10 cellular contexts compared by ENCODE assay signal in the genomic region with DNA sequence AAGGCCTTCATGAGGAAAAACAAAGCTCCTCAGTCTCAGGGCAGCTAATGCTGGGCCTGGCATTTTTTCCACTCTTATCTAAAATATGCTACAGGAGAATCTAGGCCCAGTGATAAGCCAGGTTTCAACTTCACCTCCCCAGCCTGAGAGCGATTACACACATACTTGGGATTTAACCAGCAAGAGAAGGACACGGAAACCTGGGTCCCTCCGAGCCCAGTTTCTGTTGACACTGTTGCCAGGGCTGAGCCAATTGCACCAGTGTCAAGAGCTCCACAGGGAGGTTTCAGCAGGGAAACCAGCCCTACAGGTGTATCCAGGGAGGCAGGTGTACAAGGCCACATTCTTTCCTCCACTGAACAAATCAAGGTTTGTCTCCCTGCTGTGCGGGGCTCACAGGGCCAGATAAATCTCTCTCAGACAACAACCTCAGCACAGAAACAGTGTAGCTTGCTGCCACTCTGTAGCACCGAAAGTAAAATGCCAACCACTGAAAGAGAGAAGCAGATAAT.
A peak's percentile ranks its signal among the peaks of the same experiment; 100 is the strongest.
DNase-seq lines count a peak whose midpoint lies in the region; ATAC-seq and TF ChIP-seq lines count a peak whose summit lies in the region.
"Had no signal": no experiment of that assay in that cellular context is flagged by ENCODE, and none has a peak within 500 bp of the region (broad histone marks: within the 10 kb centered on the region; RNA-seq: fewer than 3 reads in every experiment).

No MANE protein-coding gene starts in this region.

- peaks cover 52% of the 10 kb centered on the region for H3K4me1 Mint-ChIP-seq in endothelial cell (ENCODE audit: unreplicated experiment)
- H3K4me1 Mint-ChIP-seq in mesothelial cell of epicardium = peaks cover 65% of the 10 kb centered on the region
- H3K4me1 Mint-ChIP-seq in stimulated activated naive B cell treated with anti-CD40 and anti-IgM and Interleukin-4, amounts not matched to agents 10 μg/mL and 1 μg/mL and 100 μg/mL, for 72 hours = no peaks in the 10 kb centered on the region

- no peak overlapping the region for H3K27ac ChIP-seq in BLaER1

- no peak for ATAC-seq in stimulated activated naive B cell treated with anti-CD40 and anti-IgM and Interleukin-4, amounts not matched to agents 10 μg/mL and 1 μg/mL and 100 μg/mL, for 72 hours (replicated peaks)
- ATAC-seq in HG03460 (IDR thresholded peaks at IDR 0.05; ENCODE audit: unreplicated experiment) (no peak), HG02938 (IDR thresholded peaks at IDR 0.05; ENCODE audit: unreplicated experiment) (no peak)

- no peak overlapping the region for H3K9ac ChIP-seq in BLaER1

- DNase-seq in NCI-H2107 treated with DMSO at 0.1 percent for 48 hours (lab: John Stamatoyannopoulos, UW; ENCODE audit: unreplicated experiment) = peak; percentile 25
- DNase-seq in endothelial cell (ENCODE audit: low spot score) = no peak
- DNase-seq in mesothelial cell of epicardium (ENCODE audit: low spot score in 2 of 2, unreplicated experiment in 2 of 2) = peak; percentile 32 to 60
- no peak for DNase-seq in stimulated activated naive B cell treated with anti-CD40 and anti-IgM and Interleukin-4, amounts not matched to agents 10 μg/mL and 1 μg/mL and 100 μg/mL, for 72 hours
- no peak for DNase-seq in GOT3 (lab: John Stamatoyannopoulos, UW)
- DNase-seq: HCEC 1CT, SW 1271 had no signal

- H3K4me3 ChIP-seq in BLaER1 = no peak overlapping the region

- H3K36me3 Mint-ChIP-seq in endothelial cell (ENCODE audit: low read depth, unreplicated experiment) (peaks cover 3% of the 10 kb centered on the region), mesothelial cell of epicardium (peaks cover 1% of the 10 kb centered on the region)
- H3K36me3 Mint-ChIP-seq in stimulated activated naive B cell treated with anti-CD40 and anti-IgM and Interleukin-4, amounts not matched to agents 10 μg/mL and 1 μg/mL and 100 μg/mL, for 72 hours = no peaks in the 10 kb centered on the region

- H3K27ac Mint-ChIP-seq in endothelial cell (ENCODE audit: unreplicated experiment) (peak overlapping the region; percentile 57), mesothelial cell of epicardium (peak overlapping the region; percentile 99)
- no peak overlapping the region for H3K27ac Mint-ChIP-seq in stimulated activated naive B cell treated with anti-CD40 and anti-IgM and Interleukin-4, amounts not matched to agents 10 μg/mL and 1 μg/mL and 100 μg/mL, for 72 hours

- no peaks in the 10 kb centered on the region for H3K27me3 ChIP-seq in BLaER1

- no peaks in the 10 kb centered on the region for H3K9me3 ChIP-seq in BLaER1

- H3K9me3 Mint-ChIP-seq in endothelial cell (ENCODE audit: unreplicated experiment) (peaks cover 5% of the 10 kb centered on the region), mesothelial cell of epicardium (no peaks in the 10 kb centered on the region)
- peaks cover 0 to 3% of the 10 kb centered on the region in 2 donors for H3K9me3 Mint-ChIP-seq in stimulated activated naive B cell treated with anti-CD40 and anti-IgM and Interleukin-4, amounts not matched to agents 10 μg/mL and 1 μg/mL and 100 μg/mL, for 72 hours

- peaks cover 28% of the 10 kb centered on the region; the same call in 1 of the 2 replicates for H4K20me1 ChIP-seq in BLaER1

- H3K4me3 Mint-ChIP-seq in endothelial cell (ENCODE audit: unreplicated experiment) = no peak overlapping the region
- no peak overlapping the region for H3K4me3 Mint-ChIP-seq in mesothelial cell of epicardium
- H3K4me3 Mint-ChIP-seq in stimulated activated naive B cell treated with anti-CD40 and anti-IgM and Interleukin-4, amounts not matched to agents 10 μg/mL and 1 μg/mL and 100 μg/mL, for 72 hours = no peak overlapping the region

- peak overlapping the region; percentile 31 for H3K4me2 ChIP-seq in BLaER1

- no peak for TF ChIP-seq CTCF in endothelial cell (IDR thresholded peaks at IDR 0.05; ENCODE audit: unreplicated experiment)
- no peak for TF ChIP-seq CTCF in mesothelial cell of epicardium (IDR thresholded peaks at IDR 0.05; ENCODE audit: unreplicated experiment)

- no peaks in the 10 kb centered on the region for H3K36me3 ChIP-seq in BLaER1

- peaks cover 27% of the 10 kb centered on the region for H3K4me1 ChIP-seq in BLaER1

- H3K27me3 Mint-ChIP-seq in endothelial cell (ENCODE audit: unreplicated experiment) = peaks cover 13% of the 10 kb centered on the region
- H3K27me3 Mint-ChIP-seq in mesothelial cell of epicardium (ENCODE audit: low read depth) = no peaks in the 10 kb centered on the region
- peaks cover 6 to 8% of the 10 kb centered on the region in 2 donors for H3K27me3 Mint-ChIP-seq in stimulated activated naive B cell treated with anti-CD40 and anti-IgM and Interleukin-4, amounts not matched to agents 10 μg/mL and 1 μg/mL and 100 μg/mL, for 72 hours

Comparison
In these comparisons a context has a peak if more than half of its experiments do, and no peak if none do; other contexts are left out.
1. DNase-seq: peak in NCI-H2107 treated with DMSO at 0.1 percent for 48 hours (single experiment) and mesothelial cell of epicardium (2 of 2); none in endothelial cell (single experiment), stimulated activated naive B cell treated with anti-CD40 and anti-IgM and Interleukin-4, amounts not matched to agents 10 μg/mL and 1 μg/mL and 100 μg/mL, for 72 hours (single experiment) and GOT3 (single experiment).